8 cellular contexts compared by ENCODE assay signal in genomic region chr12:107402041-107403022, GRCh38.
DNase-seq lines count a peak whose midpoint lies in the region; ATAC-seq and TF ChIP-seq lines count a peak whose summit lies in the region.

No MANE protein-coding gene starts in this region.

- ATAC-seq in GM21526 (IDR thresholded peaks at IDR 0.05; ENCODE audit: low FRiP score, unreplicated experiment) (peak; percentile 56), gastroesophageal sphincter (no peak)

- no peaks in the 10 kb centered on the region for H3K27me3 ChIP-seq in transverse colon
- peaks cover 31% of the 10 kb centered on the region for H3K27me3 ChIP-seq in gastroesophageal sphincter

- DNase-seq in Ammon's horn (ENCODE audit: low spot score) (peak; percentile 46), NCI-H510A treated with DMSO at 0.1 percent for 48 hours (lab: John Stamatoyannopoulos, UW) (peak; percentile 68), ecto neural progenitor cell (ENCODE audit: low spot score) (peak; percentile 80), transverse colon (peak; percentile 51)
- DNase-seq in activated CD4-positive, alpha-beta T cell treated with anti-CD3 and anti-CD28 coated beads, Interleukin-2, amount 50 U/mL, for 4 hours = peak; percentile 57 to 59

- H3K9me3 Mint-ChIP-seq in nephron = no peaks in the 10 kb centered on the region

- 48 to 56% methylated on average over 4 to 5 of the region's 5 CpGs for WGBS in transverse colon (ENCODE audit: low coverage in 1 of 2), 2 donors
- 90% methylated on average over 3 of the region's 5 CpGs; no CpG with 5 or more reads in 1 of the 2 donors for WGBS in gastroesophageal sphincter (ENCODE audit: low coverage in 1 of 2), 2 donors

- TF ChIP-seq CTCF in nephron (IDR thresholded peaks at IDR 0.05; ENCODE audit: unreplicated experiment in 3 of 3) = peak; percentile 49 to 65 (median 53)
- peak; percentile 24 to 58 (median 46) for TF ChIP-seq CTCF in transverse colon (IDR thresholded peaks at IDR 0.05)
- TF ChIP-seq CTCF in gastroesophageal sphincter (IDR thresholded peaks at IDR 0.05) = peak in 1 of 4 experiments; percentile 50

- H3K27ac Mint-ChIP-seq in nephron = no peak overlapping the region

- H3K27ac ChIP-seq in transverse colon (no peak overlapping the region), gastroesophageal sphincter (no peak overlapping the region)

- TF ChIP-seq EP300 in transverse colon (IDR thresholded peaks at IDR 0.05; ENCODE audit: low read depth) = no peak
- TF ChIP-seq EP300 in gastroesophageal sphincter (IDR thresholded peaks at IDR 0.05) = no peak

- no peak overlapping the region for H3K4me3 Mint-ChIP-seq in nephron

- no peaks in the 10 kb centered on the region for H3K4me1 Mint-ChIP-seq in nephron

- no peaks in the 10 kb centered on the region for H3K36me3 Mint-ChIP-seq in nephron (ENCODE audit: low read depth)

- intact Hi-C loops in transverse colon (cut with DNase I; ENCODE audit: low total_unique reads) = no loop called here

- peaks cover 7% of the 10 kb centered on the region for H3K27me3 Mint-ChIP-seq in nephron (ENCODE audit: low read depth)

- in situ Hi-C loops in transverse colon (cut with MboI; ENCODE audit: low pct_ligation_motif_present in 1 of 4, low pct_unique_long_range_greater_than_20kb in 1 of 4, low sequenced_read_pairs in 3 of 4) = loop anchor here (10.0 to 25.0 kb wide), 2 partner anchors 265 to 268 kb away; no protein-coding TSS in a partner anchor

- no peak overlapping the region for H3K4me3 ChIP-seq in transverse colon
- no peak overlapping the region for H3K4me3 ChIP-seq in gastroesophageal sphincter

- H3K36me3 ChIP-seq in transverse colon (no peaks in the 10 kb centered on the region), gastroesophageal sphincter (no peaks in the 10 kb centered on the region)

- TF ChIP-seq POLR2A in transverse colon (IDR thresholded peaks at IDR 0.05) = no peak
- no peak for TF ChIP-seq POLR2A in gastroesophageal sphincter (IDR thresholded peaks at IDR 0.05)

- H3K4me1 ChIP-seq in transverse colon (no peaks in the 10 kb centered on the region), gastroesophageal sphincter (no peaks in the 10 kb centered on the region)

- H3K9me3 ChIP-seq in transverse colon (no peaks in the 10 kb centered on the region), gastroesophageal sphincter (no peaks in the 10 kb centered on the region)
